Comparison of ENCODE assay signal across 1 cellular context in genomic region chr3:16060358-16060852, GRCh38.
TF ChIP-seq lines count a peak whose summit lies in the region.

No MANE protein-coding gene starts in this region.

TF ChIP-seq in HepG2, 621 proteins besides CTCF, POLR2A, EP300 and RAD21 (continued from another document and continues in another):
- TF ChIP-seq, protein P1, sequence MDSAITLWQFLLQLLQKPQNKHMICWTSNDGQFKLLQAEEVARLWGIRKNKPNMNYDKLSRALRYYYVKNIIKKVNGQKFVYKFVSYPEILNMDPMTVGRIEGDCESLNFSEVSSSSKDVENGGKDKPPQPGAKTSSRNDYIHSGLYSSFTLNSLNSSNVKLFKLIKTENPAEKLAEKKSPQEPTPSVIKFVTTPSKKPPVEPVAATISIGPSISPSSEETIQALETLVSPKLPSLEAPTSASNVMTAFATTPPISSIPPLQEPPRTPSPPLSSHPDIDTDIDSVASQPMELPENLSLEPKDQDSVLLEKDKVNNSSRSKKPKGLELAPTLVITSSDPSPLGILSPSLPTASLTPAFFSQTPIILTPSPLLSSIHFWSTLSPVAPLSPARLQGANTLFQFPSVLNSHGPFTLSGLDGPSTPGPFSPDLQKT (CRISPR knock-in tag; IDR thresholded peaks at IDR 0.05; ENCODE audit: borderline replicate concordance), result no peak
- TF ChIP-seq ZNF367 (CRISPR knock-in tag; IDR thresholded peaks at IDR 0.05; ENCODE audit: borderline replicate concordance), result no peak
- no peak; the same call in 1 of the 2 replicates for TF ChIP-seq DDIT3 (CRISPR knock-in tag; IDR thresholded peaks at IDR 0.05)
- no peak for TF ChIP-seq CBX2 (IDR thresholded peaks at IDR 0.05; ENCODE audit: low read depth, low read length)
- TF ChIP-seq CBX2 (CRISPR knock-in tag; IDR thresholded peaks at IDR 0.05; ENCODE audit: low read depth), result no peak
- TF ChIP-seq THAP9 (CRISPR knock-in tag; IDR thresholded peaks at IDR 0.05; ENCODE audit: borderline replicate concordance), result no peak
- peak; percentile 61 for TF ChIP-seq STAG1 (CRISPR knock-in tag; IDR thresholded peaks at IDR 0.05)
- TF ChIP-seq PHB2 (IDR thresholded peaks at IDR 0.05; ENCODE audit: partially characterized antibody), result no peak
- no peak for TF ChIP-seq NCOA1 (CRISPR knock-in tag; IDR thresholded peaks at IDR 0.05)
- 0 out of 2 replicates have a peak, but pooled peaks have one; percentile 28 for TF ChIP-seq KMT2A (CRISPR knock-in tag; IDR thresholded peaks at IDR 0.05)
- peak; percentile 20 for TF ChIP-seq YY1 (IDR thresholded peaks at IDR 0.05; ENCODE audit: insufficient read depth, insufficient replicate concordance, low read depth, low read length)
- TF ChIP-seq HOXA3 (CRISPR knock-in tag; IDR thresholded peaks at IDR 0.05), result peak; percentile 86
- TF ChIP-seq, protein P2, sequence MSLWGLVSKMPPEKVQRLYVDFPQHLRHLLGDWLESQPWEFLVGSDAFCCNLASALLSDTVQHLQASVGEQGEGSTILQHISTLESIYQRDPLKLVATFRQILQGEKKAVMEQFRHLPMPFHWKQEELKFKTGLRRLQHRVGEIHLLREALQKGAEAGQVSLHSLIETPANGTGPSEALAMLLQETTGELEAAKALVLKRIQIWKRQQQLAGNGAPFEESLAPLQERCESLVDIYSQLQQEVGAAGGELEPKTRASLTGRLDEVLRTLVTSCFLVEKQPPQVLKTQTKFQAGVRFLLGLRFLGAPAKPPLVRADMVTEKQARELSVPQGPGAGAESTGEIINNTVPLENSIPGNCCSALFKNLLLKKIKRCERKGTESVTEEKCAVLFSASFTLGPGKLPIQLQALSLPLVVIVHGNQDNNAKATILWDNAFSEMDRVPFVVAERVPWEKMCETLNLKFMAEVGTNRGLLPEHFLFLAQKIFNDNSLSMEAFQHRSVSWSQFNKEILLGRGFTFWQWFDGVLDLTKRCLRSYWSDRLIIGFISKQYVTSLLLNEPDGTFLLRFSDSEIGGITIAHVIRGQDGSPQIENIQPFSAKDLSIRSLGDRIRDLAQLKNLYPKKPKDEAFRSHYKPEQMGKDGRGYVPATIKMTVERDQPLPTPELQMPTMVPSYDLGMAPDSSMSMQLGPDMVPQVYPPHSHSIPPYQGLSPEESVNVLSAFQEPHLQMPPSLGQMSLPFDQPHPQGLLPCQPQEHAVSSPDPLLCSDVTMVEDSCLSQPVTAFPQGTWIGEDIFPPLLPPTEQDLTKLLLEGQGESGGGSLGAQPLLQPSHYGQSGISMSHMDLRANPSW (CRISPR knock-in tag; IDR thresholded peaks at IDR 0.05; ENCODE audit: borderline replicate concordance), result no peak
- peak; percentile 79 for TF ChIP-seq HDAC1 (CRISPR knock-in tag; IDR thresholded peaks at IDR 0.05)
- 0 out of 2 replicates have a peak, but pooled peaks have one; percentile 25 for TF ChIP-seq TFDP2 (CRISPR knock-in tag; IDR thresholded peaks at IDR 0.05)
- peak; percentile 66; the same call in 1 of the 2 replicates for TF ChIP-seq ZNF264 (CRISPR knock-in tag; IDR thresholded peaks at IDR 0.05)
- no peak for TF ChIP-seq DZIP1 (CRISPR knock-in tag; IDR thresholded peaks at IDR 0.05)
- no peak for TF ChIP-seq ETS1 (CRISPR knock-in tag; IDR thresholded peaks at IDR 0.05)
- TF ChIP-seq ZFP36L1 (CRISPR knock-in tag; IDR thresholded peaks at IDR 0.05), result peak; percentile 51; the same call in 1 of the 2 replicates
- peak; percentile 90 for TF ChIP-seq ATF1 (CRISPR knock-in tag; IDR thresholded peaks at IDR 0.05)
- TF ChIP-seq NFATC3 (CRISPR knock-in tag; IDR thresholded peaks at IDR 0.05), result no peak
- TF ChIP-seq, protein P3, sequence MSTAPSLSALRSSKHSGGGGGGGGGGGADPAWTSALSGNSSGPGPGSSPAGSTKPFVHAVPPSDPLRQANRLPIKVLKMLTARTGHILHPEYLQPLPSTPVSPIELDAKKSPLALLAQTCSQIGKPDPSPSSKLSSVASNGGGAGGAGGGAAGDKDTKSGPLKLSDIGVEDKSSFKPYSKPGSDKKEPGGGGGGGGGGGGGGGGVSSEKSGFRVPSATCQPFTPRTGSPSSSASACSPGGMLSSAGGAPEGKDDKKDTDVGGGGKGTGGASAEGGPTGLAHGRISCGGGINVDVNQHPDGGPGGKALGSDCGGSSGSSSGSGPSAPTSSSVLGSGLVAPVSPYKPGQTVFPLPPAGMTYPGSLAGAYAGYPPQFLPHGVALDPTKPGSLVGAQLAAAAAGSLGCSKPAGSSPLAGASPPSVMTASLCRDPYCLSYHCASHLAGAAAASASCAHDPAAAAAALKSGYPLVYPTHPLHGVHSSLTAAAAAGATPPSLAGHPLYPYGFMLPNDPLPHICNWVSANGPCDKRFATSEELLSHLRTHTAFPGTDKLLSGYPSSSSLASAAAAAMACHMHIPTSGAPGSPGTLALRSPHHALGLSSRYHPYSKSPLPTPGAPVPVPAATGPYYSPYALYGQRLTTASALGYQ (CRISPR knock-in tag; IDR thresholded peaks at IDR 0.05), result peak; percentile 79; the same call in 1 of the 2 replicates
- peak; percentile 87 for TF ChIP-seq MLX (CRISPR knock-in tag; IDR thresholded peaks at IDR 0.05)
- peak; percentile 83 for TF ChIP-seq KDM4B (CRISPR knock-in tag; IDR thresholded peaks at IDR 0.05)
- TF ChIP-seq JUNB (CRISPR knock-in tag; IDR thresholded peaks at IDR 0.05; ENCODE audit: borderline replicate concordance), result peak; percentile 99
- TF ChIP-seq AKAP8 (CRISPR knock-in tag; IDR thresholded peaks at IDR 0.05), result peak; percentile 38; the same call in 1 of the 2 replicates
- peak; percentile 27 to 87; a peak in 2 of 4 replicates for TF ChIP-seq HMGXB4 (CRISPR knock-in tag; IDR thresholded peaks at IDR 0.05; ENCODE audit: borderline replicate concordance in 1 of 2, low read depth in 1 of 2)
- peak in 1 of 2 experiments; percentile 57; a peak in 1 of 4 replicates for TF ChIP-seq REST (IDR thresholded peaks at IDR 0.05; ENCODE audit: borderline replicate concordance in 1 of 2, low read depth in 1 of 2, low read length in 2 of 2)
- TF ChIP-seq NPAS2 (CRISPR knock-in tag; IDR thresholded peaks at IDR 0.05; ENCODE audit: borderline replicate concordance), result no peak
- TF ChIP-seq HOXD1 (CRISPR knock-in tag; IDR thresholded peaks at IDR 0.05), result 0 out of 2 replicates have a peak, but pooled peaks have one; percentile 66
- TF ChIP-seq CENPX (CRISPR knock-in tag; IDR thresholded peaks at IDR 0.05), result no peak
- TF ChIP-seq, protein P4, sequence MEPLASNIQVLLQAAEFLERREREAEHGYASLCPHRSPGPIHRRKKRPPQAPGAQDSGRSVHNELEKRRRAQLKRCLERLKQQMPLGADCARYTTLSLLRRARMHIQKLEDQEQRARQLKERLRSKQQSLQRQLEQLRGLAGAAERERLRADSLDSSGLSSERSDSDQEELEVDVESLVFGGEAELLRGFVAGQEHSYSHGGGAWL (CRISPR knock-in tag; IDR thresholded peaks at IDR 0.05), result peak; percentile 42; the same call in 1 of the 2 replicates
- TF ChIP-seq ZNF644 (CRISPR knock-in tag; IDR thresholded peaks at IDR 0.05; ENCODE audit: low read depth), result peak; percentile 88
